In the genomic region with DNA sequence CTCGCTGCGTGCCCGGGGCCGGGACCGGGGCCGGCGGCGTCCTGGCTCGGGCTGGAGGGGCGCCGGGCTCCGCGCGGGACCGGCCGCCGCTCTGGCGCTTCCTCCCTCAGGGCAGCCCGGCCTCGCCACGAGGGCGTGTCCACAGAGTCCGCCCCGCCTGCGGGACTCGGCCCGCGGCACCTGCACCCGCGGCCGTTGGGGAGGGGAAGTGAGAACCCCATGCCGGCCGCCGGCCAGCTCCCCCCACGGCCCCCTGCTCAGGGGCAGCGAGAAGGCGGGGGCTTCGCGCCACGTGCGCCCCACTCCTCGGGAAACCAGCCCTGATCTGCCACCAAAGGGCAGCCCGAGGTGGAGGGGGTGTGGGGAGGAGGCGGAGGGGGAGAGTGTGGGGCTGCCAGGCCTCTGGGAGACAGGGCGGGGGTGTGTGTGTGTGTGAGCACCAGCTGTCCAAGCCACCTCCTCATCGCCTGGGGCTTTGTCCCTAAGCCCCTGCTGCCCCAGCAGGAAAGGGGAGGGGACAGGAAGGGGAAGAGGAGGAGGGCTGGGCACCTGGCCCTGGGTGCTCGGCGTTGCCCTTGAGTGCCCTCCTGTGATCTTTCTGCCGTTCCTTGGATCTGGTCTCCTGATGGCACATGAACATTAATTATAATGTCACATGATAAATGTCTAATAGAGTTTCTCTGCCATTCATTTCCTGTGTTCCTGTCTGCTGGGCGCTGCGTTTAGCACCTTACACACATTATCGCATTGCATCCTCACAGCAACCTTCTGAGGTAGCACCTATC, we compare ENCODE assay signal across 8 cellular contexts. TPM values are rescaled to one million over a fixed set of nuclear protein-coding genes. Genes with fewer than 3 reads are reported as not detected.
DNase-seq lines count a peak whose midpoint lies in the region; ATAC-seq and TF ChIP-seq lines count a peak whose summit lies in the region.

A gene with protein sequence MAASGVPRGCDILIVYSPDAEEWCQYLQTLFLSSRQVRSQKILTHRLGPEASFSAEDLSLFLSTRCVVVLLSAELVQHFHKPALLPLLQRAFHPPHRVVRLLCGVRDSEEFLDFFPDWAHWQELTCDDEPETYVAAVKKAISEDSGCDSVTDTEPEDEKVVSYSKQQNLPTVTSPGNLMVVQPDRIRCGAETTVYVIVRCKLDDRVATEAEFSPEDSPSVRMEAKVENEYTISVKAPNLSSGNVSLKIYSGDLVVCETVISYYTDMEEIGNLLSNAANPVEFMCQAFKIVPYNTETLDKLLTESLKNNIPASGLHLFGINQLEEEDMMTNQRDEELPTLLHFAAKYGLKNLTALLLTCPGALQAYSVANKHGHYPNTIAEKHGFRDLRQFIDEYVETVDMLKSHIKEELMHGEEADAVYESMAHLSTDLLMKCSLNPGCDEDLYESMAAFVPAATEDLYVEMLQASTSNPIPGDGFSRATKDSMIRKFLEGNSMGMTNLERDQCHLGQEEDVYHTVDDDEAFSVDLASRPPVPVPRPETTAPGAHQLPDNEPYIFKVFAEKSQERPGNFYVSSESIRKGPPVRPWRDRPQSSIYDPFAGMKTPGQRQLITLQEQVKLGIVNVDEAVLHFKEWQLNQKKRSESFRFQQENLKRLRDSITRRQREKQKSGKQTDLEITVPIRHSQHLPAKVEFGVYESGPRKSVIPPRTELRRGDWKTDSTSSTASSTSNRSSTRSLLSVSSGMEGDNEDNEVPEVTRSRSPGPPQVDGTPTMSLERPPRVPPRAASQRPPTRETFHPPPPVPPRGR (minus strand): TSS at position 93 of the 785 bp plus-strand sequence. CDS start 120 bp downstream, outside the sequence.

- H3K9me3 Mint-ChIP-seq in endothelial cell (ENCODE audit: unreplicated experiment): no peaks in the 10 kb centered on the region
- no peaks in the 10 kb centered on the region for H3K9me3 Mint-ChIP-seq in naive B cell

- ATAC-seq in HG02973 (IDR thresholded peaks at IDR 0.05; ENCODE audit: unreplicated experiment): peak; percentile 53
- ATAC-seq in naive B cell (ENCODE audit: low read depth in 2 of 2): peak; percentile 56 to 64
- peak; percentile 76 for ATAC-seq in stimulated activated naive CD8-positive, alpha-beta T cell treated with anti-CD3 and anti-CD28 coated beads, Interleukin-15, Interleukin-2, amounts not matched to agents 100 U/mL and 50 U/mL, for 24 hours

- H3K4me1 Mint-ChIP-seq in endothelial cell (ENCODE audit: unreplicated experiment): peaks cover 21% of the 10 kb centered on the region
- H3K4me1 Mint-ChIP-seq in naive B cell: peaks cover 66 to 83% (median 74%) of the 10 kb centered on the region in 3 donors

- H3K27me3 Mint-ChIP-seq in endothelial cell (ENCODE audit: unreplicated experiment): peaks cover 7% of the 10 kb centered on the region
- H3K27me3 Mint-ChIP-seq in naive B cell: no peaks in the 10 kb centered on the region

- no peak for TF ChIP-seq CTCF in endothelial cell (IDR thresholded peaks at IDR 0.05; ENCODE audit: unreplicated experiment)

- H3K27ac Mint-ChIP-seq in endothelial cell (ENCODE audit: unreplicated experiment) (no peak within 1 kb of the TSS), naive B cell (peak within 1 kb of the TSS; percentile 96 to 100 (median 99))

- H3K36me3 Mint-ChIP-seq in endothelial cell (ENCODE audit: low read depth, unreplicated experiment): no peaks in the 10 kb centered on the region
- peaks cover 0 to 6% of the 10 kb centered on the region in 2 donors for H3K36me3 Mint-ChIP-seq in naive B cell

- DNase-seq in SIG-M5 treated with dmso at 0.1 percent for 504 hours (lab: John Stamatoyannopoulos, UW; ENCODE audit: unreplicated experiment): peak; percentile 60
- DNase-seq in SIG-M5 (lab: John Stamatoyannopoulos, UW): no peak
- peak; percentile 69 for DNase-seq in NCI-H2171 treated with DMSO at 0.1 percent for 48 hours (lab: John Stamatoyannopoulos, UW)
- peak; percentile 13 to 15 for DNase-seq in activated CD4-positive, alpha-beta T cell treated with anti-CD3 and anti-CD28 coated beads, Interleukin-2, amount 50 U/mL, for 4 hours
- DNase-seq in endothelial cell (ENCODE audit: low spot score): peak; percentile 47
- DNase-seq in naive B cell: peak; percentile 84
- peak; percentile 67 for DNase-seq in stimulated activated naive CD8-positive, alpha-beta T cell treated with anti-CD3 and anti-CD28 coated beads, Interleukin-15, Interleukin-2, amounts not matched to agents 100 U/mL and 50 U/mL, for 24 hours

- peak within 1 kb of the TSS; percentile 94 for H3K4me3 Mint-ChIP-seq in endothelial cell (ENCODE audit: unreplicated experiment)
- peak within 1 kb of the TSS; percentile 97 to 100 (median 99) for H3K4me3 Mint-ChIP-seq in naive B cell

RNA-seq across cellular contexts. Expression of the gene that starts here (rescaled TPM):
- 9.0 TPM for total RNA-seq in endothelial cell (ENCODE audit: unreplicated experiment)
- polyA plus RNA-seq in naive B cell (ENCODE audit: low read depth in 6 of 6): 100 to 1,000 TPM; 153 to 247 (median 170) TPM
